15 cellular contexts compared by ENCODE assay signal in genomic region chr5:56549096-56549886, GRCh38.
A peak's percentile ranks its signal among the peaks of the same experiment; 100 is the strongest.
DNase-seq lines count a peak whose midpoint lies in the region; ATAC-seq and TF ChIP-seq lines count a peak whose summit lies in the region.
"Had no signal": no experiment of that assay in that cellular context is flagged by ENCODE, and none has a peak within 500 bp of the region (broad histone marks: within the 10 kb centered on the region; RNA-seq: fewer than 3 reads in every experiment).

No MANE protein-coding gene starts in this region.

- no peak overlapping the region for H3K27ac ChIP-seq in DOHH2 (ENCODE audit: low read depth, low read length)
- H3K27ac ChIP-seq: C4-2B had no signal

- H3K27ac Mint-ChIP-seq in endothelial cell (ENCODE audit: unreplicated experiment) (peak overlapping the region; percentile 20), osteocyte (ENCODE audit: unreplicated experiment) (peak overlapping the region; percentile 50)

- H3K36me3 ChIP-seq in DOHH2 (ENCODE audit: control insufficient read depth, low read length), result no peaks in the 10 kb centered on the region

- no peaks in the 10 kb centered on the region for H3K36me3 Mint-ChIP-seq in endothelial cell (ENCODE audit: low read depth, unreplicated experiment)
- H3K36me3 Mint-ChIP-seq in osteocyte (ENCODE audit: unreplicated experiment), result no peaks in the 10 kb centered on the region

- no peaks in the 10 kb centered on the region for H3K9me3 Mint-ChIP-seq in endothelial cell (ENCODE audit: unreplicated experiment)
- no peaks in the 10 kb centered on the region for H3K9me3 Mint-ChIP-seq in osteocyte (ENCODE audit: unreplicated experiment)

- no peak for ATAC-seq in HG02981 (IDR thresholded peaks at IDR 0.05; ENCODE audit: unreplicated experiment)
- no peak for ATAC-seq in HG03521 (IDR thresholded peaks at IDR 0.05; ENCODE audit: unreplicated experiment)
- ATAC-seq: Right ventricle myocardium inferior had no signal

- no peaks in the 10 kb centered on the region for H3F3A ChIP-seq in DOHH2 (ENCODE audit: control insufficient read depth, insufficient read depth)

- DNase-seq in MV-4-11 (lab: John Stamatoyannopoulos, UW) (peak; percentile 16), endothelial cell (ENCODE audit: low spot score) (no peak), osteocyte (ENCODE audit: extremely low spot score, unreplicated experiment) (no peak)
- DNase-seq in activated CD8-positive, alpha-beta memory T cell treated with anti-CD3 and anti-CD28 coated beads for 24 hours, result no peak
- DNase-seq: GDM1, GOT3, NCI-H1417 treated with DMSO at 0.1 percent for 48 hours, NCI-H187 treated with DMSO at 0.1 percent for 48 hours, NCI-H446, NCI-H69 had no signal

- H3K27me3 Mint-ChIP-seq in endothelial cell (ENCODE audit: unreplicated experiment), result no peaks in the 10 kb centered on the region
- H3K27me3 Mint-ChIP-seq in osteocyte (ENCODE audit: unreplicated experiment), result no peaks in the 10 kb centered on the region

- H3K4me1 ChIP-seq in DOHH2 (ENCODE audit: control insufficient read depth, low read length), result peaks cover 6% of the 10 kb centered on the region

- H4K20me1 ChIP-seq in DOHH2 (ENCODE audit: control insufficient read depth, insufficient read depth, low read depth, low read length), result no peaks in the 10 kb centered on the region

- no peaks in the 10 kb centered on the region for H3K27me3 ChIP-seq in DOHH2 (ENCODE audit: control insufficient read depth, low read length)

- H3K4me2 ChIP-seq in DOHH2 (ENCODE audit: low read length), result 0 out of 2 replicates have a peak overlapping the region, but pooled peaks have one; percentile 4

- no peaks in the 10 kb centered on the region for H3K79me2 ChIP-seq in DOHH2 (ENCODE audit: control insufficient read depth, low read length)

- H3K4me3 ChIP-seq in DOHH2 (ENCODE audit: low read length), result no peak overlapping the region

- H3K4me3 Mint-ChIP-seq in endothelial cell (ENCODE audit: unreplicated experiment) (no peak overlapping the region), osteocyte (ENCODE audit: unreplicated experiment) (no peak overlapping the region)

- no peaks in the 10 kb centered on the region for H3K9me3 ChIP-seq in DOHH2 (ENCODE audit: control insufficient read depth, insufficient read depth, low read length)

- no peaks in the 10 kb centered on the region for H3K9me2 ChIP-seq in DOHH2 (replicated peaks; ENCODE audit: control insufficient read depth, low read length)

- TF ChIP-seq CTCF in DOHH2 (IDR thresholded peaks at IDR 0.05; ENCODE audit: low read depth, low read length, poor library complexity, severe bottlenecking) (no peak), endothelial cell (IDR thresholded peaks at IDR 0.05; ENCODE audit: unreplicated experiment) (no peak), osteocyte (IDR thresholded peaks at IDR 0.05) (no peak)

- peaks cover 15% of the 10 kb centered on the region for H3K4me1 Mint-ChIP-seq in endothelial cell (ENCODE audit: unreplicated experiment)
- H3K4me1 Mint-ChIP-seq in osteocyte (ENCODE audit: unreplicated experiment), result peaks cover 15% of the 10 kb centered on the region
